ENCODE assay signal across 18 cellular contexts in genomic region chr12:63003223-63003819, GRCh38.
"Had no signal": no experiment of that assay in that cellular context is flagged by ENCODE, and none has a peak within 500 bp of the region (broad histone marks: within the 10 kb centered on the region; RNA-seq: fewer than 3 reads in every experiment).

No MANE protein-coding gene starts in this region.

- ATAC-seq: foreskin keratinocyte, gastroesophageal sphincter, heart right ventricle, left colon, left lobe of liver, lower lobe of right lung, mucosa of descending colon had no signal

- H3K4me1 ChIP-seq: esophagus muscularis mucosa, foreskin keratinocyte, gastroesophageal sphincter, heart right ventricle, left ventricle myocardium inferior, lower lobe of right lung had no signal

- H3K27ac ChIP-seq: coronary artery, dorsolateral prefrontal cortex, esophagus muscularis mucosa, foreskin keratinocyte, gastroesophageal sphincter, heart right ventricle, left ventricle myocardium inferior, lower lobe of right lung had no signal

- H3K36me3 ChIP-seq: esophagus muscularis mucosa, gastroesophageal sphincter, heart right ventricle, left ventricle myocardium inferior, lower lobe of right lung had no signal

- DNase-seq: dermis blood vessel endothelial cell; dorsolateral prefrontal cortex; effector CD4-positive, alpha-beta T cell; effector memory CD4-positive, alpha-beta T cell; foreskin keratinocyte; glutamatergic neuron; heart right ventricle; hippocampal formation; kidney glomerular epithelial cell; left colon; left ventricle myocardium inferior; lower lobe of right lung; mesenchymal stem cell; mucosa of descending colon had no signal

- H3K9me3 ChIP-seq: esophagus muscularis mucosa, left ventricle myocardium inferior, lower lobe of right lung, mucosa of descending colon had no signal

- H3K27me3 ChIP-seq: dorsolateral prefrontal cortex, esophagus muscularis mucosa, heart right ventricle had no signal

- H3K4me3 ChIP-seq: coronary artery, dorsolateral prefrontal cortex, esophagus muscularis mucosa, gastroesophageal sphincter, heart right ventricle, left ventricle myocardium inferior, lower lobe of right lung, mucosa of descending colon had no signal
